In the genomic region with DNA sequence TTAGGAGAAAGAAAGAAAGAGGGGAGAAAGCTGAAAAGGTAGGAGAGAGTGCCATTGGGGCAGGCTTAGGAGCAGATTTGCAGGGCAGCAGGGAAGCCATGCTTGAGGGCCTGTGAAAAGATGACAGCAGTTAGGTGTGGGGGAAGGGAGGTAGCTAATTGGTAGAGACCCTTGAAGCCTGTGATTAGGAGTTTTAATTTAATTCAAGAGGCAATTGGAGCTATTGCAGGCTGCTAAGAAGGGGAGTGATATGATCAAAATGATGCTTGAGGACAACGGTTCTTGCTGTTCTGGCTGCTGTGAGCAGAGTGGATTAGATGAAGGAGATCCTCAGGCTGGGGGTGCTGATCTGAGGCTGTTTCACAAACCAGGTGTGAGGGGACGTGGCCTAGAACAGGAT, we compare ENCODE assay signal across 15 cellular contexts.
"Had no signal": no experiment of that assay in that cellular context is flagged by ENCODE, and none has a peak within 500 bp of the region (broad histone marks: within the 10 kb centered on the region; RNA-seq: fewer than 3 reads in every experiment).

No MANE protein-coding gene starts in this region.

- H3K27ac ChIP-seq: cardiac muscle cell, prostate gland, stomach, upper lobe of left lung had no signal

- FAIRE-seq: colon, frontal cortex had no signal

- H3K4me3 ChIP-seq: cardiac muscle cell, prostate gland, stomach, upper lobe of left lung had no signal

- H3K36me3 ChIP-seq: cardiac muscle cell, prostate gland, stomach, upper lobe of left lung had no signal

- H3K9me3 ChIP-seq: prostate gland, stomach, upper lobe of left lung had no signal

- ATAC-seq: activated CD8-positive, alpha-beta memory T cell treated with anti-CD3 and anti-CD28 coated beads, Interleukin-2, amount 10 ng/mL, durations not matched to agents 7 days and 5 days; right cardiac atrium; T-cell had no signal

- DNase-seq: activated CD4-positive, alpha-beta memory T cell treated with anti-CD3 and anti-CD28 coated beads, Interleukin-2, amount 10 ng/mL, durations not matched to agents 7 days and 5 days; activated CD4-positive, alpha-beta T cell treated with anti-CD3 and anti-CD28 coated beads for 48 hours; activated CD4-positive, CD25-positive, alpha-beta regulatory T cell; activated CD8-positive, alpha-beta memory T cell treated with anti-CD3 and anti-CD28 coated beads, Interleukin-2, amount 10 ng/mL, durations not matched to agents 7 days and 5 days; head of caudate nucleus; right cardiac atrium; stimulated activated CD4-positive, alpha-beta T cell treated with anti-CD3 and anti-CD28 coated beads, Interleukin-15, amount 100 ng/mL, for 24 hours; stimulated activated CD4-positive, alpha-beta T cell treated with anti-CD3 and anti-CD28 coated beads, Interleukin-2, amount 100 ng/mL, for 48 hours; stomach; T-cell; upper lobe of left lung had no signal

- H3K4me1 ChIP-seq: prostate gland, stomach, upper lobe of left lung had no signal

- H3K27me3 ChIP-seq: cardiac muscle cell, upper lobe of left lung had no signal
